Comparison of ENCODE assay signal across 28 cellular contexts in the genomic region with DNA sequence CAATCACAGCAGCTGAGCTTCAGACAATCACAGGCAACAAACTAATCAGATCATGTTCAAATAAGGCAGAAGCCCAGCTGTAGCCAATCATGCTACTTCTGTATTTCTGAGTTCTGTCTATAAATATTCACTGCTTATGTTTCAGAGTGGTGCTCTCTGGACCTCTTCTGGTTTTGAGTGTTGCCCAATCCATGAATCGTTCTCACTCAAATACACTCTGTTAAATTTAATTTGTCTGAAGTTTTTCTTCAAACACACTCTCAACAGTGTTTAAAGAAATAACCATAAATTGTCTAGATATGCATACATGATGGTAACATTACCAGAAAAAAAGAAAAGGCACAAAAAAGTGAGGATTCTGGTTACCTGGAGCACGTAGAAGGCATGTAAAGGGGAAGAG.
"Had no signal": no experiment of that assay in that cellular context is flagged by ENCODE, and none has a peak within 500 bp of the region (broad histone marks: within the 10 kb centered on the region; RNA-seq: fewer than 3 reads in every experiment).

No MANE protein-coding gene starts in this region.

- ATAC-seq: activated CD4-positive, alpha-beta T cell treated with anti-CD3 and anti-CD28 coated beads for 36 hours; activated CD4-positive, CD25-positive, alpha-beta regulatory T cell treated with anti-CD3 and anti-CD28 coated beads, Interleukin-2, amount 50 U/mL, for 24 hours; activated CD8-positive, alpha-beta T cell treated with anti-CD3 and anti-CD28 coated beads, Interleukin-2, amount 10 ng/mL, durations not matched to agents 7 days and 5 days; K562; Panc1; WTC11 had no signal

- FAIRE-seq: K562 had no signal

- H3K36me3 ChIP-seq: ascending aorta, cardiac muscle cell had no signal

- H3K27me3 ChIP-seq: ascending aorta, cardiac muscle cell had no signal

- H3K4me1 ChIP-seq: ascending aorta had no signal

- DNase-seq: activated CD4-positive, alpha-beta T cell treated with anti-CD3 and anti-CD28 coated beads for 36 hours; activated CD4-positive, alpha-beta T cell treated with anti-CD3 and anti-CD28 coated beads, Interleukin-2, amount 10 ng/mL, durations not matched to agents 7 days and 5 days; activated CD4-positive, alpha-beta T cell treated with anti-CD3 and anti-CD28 coated beads, Interleukin-2, amount 50 U/mL, for 48 hours; activated CD8-positive, alpha-beta T cell treated with anti-CD3 and anti-CD28 coated beads, Interleukin-2, amount 10 ng/mL, durations not matched to agents 7 days and 5 days; activated gamma-delta T cell; activated naive CD4-positive, alpha-beta T cell treated with Interleukin-2 at 50 U/mL for 16 hours; activated naive CD8-positive, alpha-beta T cell treated with anti-CD3 and anti-CD28 coated beads, Interleukin-2, amount 10 ng/mL, durations not matched to agents 7 days and 5 days; activated T-cell treated with anti-CD3 and anti-CD28 coated beads, Interleukin-2, amount 50 U/mL, for 24 hours; amygdala; NCI-H1048; NCI-H1105 treated with DMSO at 0.1 percent for 48 hours; NCI-H1436; NCI-H1694; NCI-H1930; NCI-H2081 treated with DMSO at 0.1 percent for 48 hours; NCI-H345; NCI-H524 treated with DMSO at 0.1 percent for 48 hours; SHP77 treated with DMSO at 0.1 percent for 48 hours; SW 1271; T-helper 1 cell; T-helper 2 cell; T-helper 9 cell had no signal

- H3K4me3 ChIP-seq: ascending aorta, cardiac muscle cell, K562 had no signal

- H3K27ac ChIP-seq: ascending aorta, cardiac muscle cell had no signal
